Comparison of ENCODE assay signal across 1 cellular context in genomic region chr6:41936073-41936837, GRCh38.
TF ChIP-seq lines count a peak whose summit lies in the region.

No MANE protein-coding gene starts in this region.

TF ChIP-seq in HepG2, 621 proteins besides CTCF, POLR2A, EP300 and RAD21 (continued from another document and continues in another):
- TF ChIP-seq ZBTB10 (CRISPR knock-in tag; IDR thresholded peaks at IDR 0.05; ENCODE audit: borderline replicate concordance): no peak
- no peak for TF ChIP-seq ZHX2 (IDR thresholded peaks at IDR 0.05; ENCODE audit: low read depth)
- TF ChIP-seq ZHX2 (CRISPR knock-in tag; IDR thresholded peaks at IDR 0.05; ENCODE audit: borderline replicate concordance): no peak
- TF ChIP-seq PRPF4 (IDR thresholded peaks at IDR 0.05; ENCODE audit: low read depth, low read length, poor library complexity, severe bottlenecking): no peak
- no peak for TF ChIP-seq ZBTB49 (CRISPR knock-in tag; IDR thresholded peaks at IDR 0.05; ENCODE audit: borderline replicate concordance)
- 0 out of 2 replicates have a peak, but pooled peaks have one; percentile 42 for TF ChIP-seq SALL2 (CRISPR knock-in tag; IDR thresholded peaks at IDR 0.05)
- TF ChIP-seq SIN3B (IDR thresholded peaks at IDR 0.05; ENCODE audit: low read length): 0 out of 2 replicates have a peak, but pooled peaks have one; percentile 33
- no peak for TF ChIP-seq IRF9 (CRISPR knock-in tag; IDR thresholded peaks at IDR 0.05; ENCODE audit: borderline replicate concordance)
- TF ChIP-seq ZSCAN5A (CRISPR knock-in tag; IDR thresholded peaks at IDR 0.05; ENCODE audit: borderline replicate concordance): no peak
- TF ChIP-seq ZNF335 (CRISPR knock-in tag; IDR thresholded peaks at IDR 0.05): no peak
- no peak for TF ChIP-seq ZFP62 (CRISPR knock-in tag; IDR thresholded peaks at IDR 0.05)
- TF ChIP-seq ZBTB33 (CRISPR knock-in tag; IDR thresholded peaks at IDR 0.05): no peak
- TF ChIP-seq AGO2 (optimal IDR thresholded peaks at IDR 0.05; ENCODE audit: low read depth, low read length): peak; percentile 24
- TF ChIP-seq ZBTB14 (CRISPR knock-in tag; IDR thresholded peaks at IDR 0.05): no peak
- no peak for TF ChIP-seq CENPX (CRISPR knock-in tag; IDR thresholded peaks at IDR 0.05)
- TF ChIP-seq PCBP1 (IDR thresholded peaks at IDR 0.05; ENCODE audit: borderline replicate concordance, low read depth, low read length): no peak
- no peak for TF ChIP-seq SP1 (IDR thresholded peaks at IDR 0.05)
- 0 out of 2 replicates have a peak, but pooled peaks have one; percentile 8 for TF ChIP-seq SP1 (CRISPR knock-in tag; IDR thresholded peaks at IDR 0.05)
- TF ChIP-seq CSRNP2 (CRISPR knock-in tag; conservative IDR thresholded peaks at IDR 0.05; ENCODE audit: low read depth): no peak
- no peak for TF ChIP-seq ZNF160 (CRISPR knock-in tag; IDR thresholded peaks at IDR 0.05)
- no peak for TF ChIP-seq GZF1 (CRISPR knock-in tag; IDR thresholded peaks at IDR 0.05)
- 0 out of 2 replicates have a peak, but pooled peaks have one; percentile 52 for TF ChIP-seq GATAD2A (CRISPR knock-in tag; IDR thresholded peaks at IDR 0.05)
- peak; percentile 52; the same call in 1 of the 2 replicates for TF ChIP-seq SAP130 (CRISPR knock-in tag; IDR thresholded peaks at IDR 0.05; ENCODE audit: low read depth)
- no peak for TF ChIP-seq ZBTB34 (CRISPR knock-in tag; IDR thresholded peaks at IDR 0.05)
- TF ChIP-seq ZNF709 (CRISPR knock-in tag; IDR thresholded peaks at IDR 0.05): 0 out of 2 replicates have a peak, but pooled peaks have one; percentile 12
- no peak for TF ChIP-seq SNAPC4 (CRISPR knock-in tag; IDR thresholded peaks at IDR 0.05)
- TF ChIP-seq ZNF572 (CRISPR knock-in tag; IDR thresholded peaks at IDR 0.05): 0 out of 2 replicates have a peak, but pooled peaks have one; percentile 17
